In the genomic region with DNA sequence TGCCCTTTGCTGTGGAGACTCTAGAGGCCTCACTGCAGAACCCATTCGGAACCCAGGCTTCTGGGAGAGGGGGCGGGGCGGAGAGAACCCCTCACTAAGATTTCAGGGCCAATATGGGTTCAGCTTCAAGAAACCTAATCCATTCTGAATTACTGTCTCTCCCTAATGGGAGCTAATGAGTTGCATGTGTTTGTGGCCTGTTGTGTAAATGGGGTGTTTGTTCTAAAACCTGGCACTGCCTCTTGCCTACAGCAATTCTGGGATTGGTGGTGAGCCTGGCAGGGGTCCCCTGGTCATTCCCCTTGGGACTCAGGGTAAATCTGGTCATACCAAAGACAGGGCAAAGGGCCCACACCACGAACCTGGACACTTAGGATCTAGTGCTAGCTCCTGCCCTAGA, we compare ENCODE assay signal across 12 cellular contexts. TPM values are rescaled to one million over a fixed set of nuclear protein-coding genes. Genes with fewer than 3 reads are reported as not detected.
A peak's percentile ranks its signal among the peaks of the same experiment; 100 is the strongest.
DNase-seq lines count a peak whose midpoint lies in the region; ATAC-seq, FAIRE-seq and TF ChIP-seq lines count a peak whose summit lies in the region.
"Had no signal": no experiment of that assay in that cellular context is flagged by ENCODE, and none has a peak within 500 bp of the region (broad histone marks: within the 10 kb centered on the region; RNA-seq: fewer than 3 reads in every experiment).

No MANE protein-coding gene starts in this region.

- no peak overlapping the region for H3K9ac ChIP-seq in trophoblast cell (ENCODE audit: low read length)
- no peak overlapping the region for H3K9ac ChIP-seq in HepG2 (ENCODE audit: insufficient read depth, low read depth, low read length)

- H2AFZ ChIP-seq in trophoblast cell (ENCODE audit: insufficient read depth, low read length, poor library complexity) (peak overlapping the region; percentile 6), HepG2 (ENCODE audit: low read length) (no peak overlapping the region)

- H3K36me3 ChIP-seq in trophoblast cell (ENCODE audit: control insufficient read depth in 1 of 2, insufficient read depth in 2 of 2, low read length in 2 of 2) (no peaks in the 10 kb centered on the region), HepG2 (replicated peaks in 1 of 2; ENCODE audit: control insufficient read depth in 1 of 2, insufficient read depth in 2 of 2, low read length in 2 of 2) (no peaks in the 10 kb centered on the region)

- H3K23ac ChIP-seq in trophoblast cell (ENCODE audit: low read length): no peak overlapping the region

- TF ChIP-seq RAD21 in HepG2 (CRISPR knock-in tag; IDR thresholded peaks at IDR 0.05): no peak

- H3K27ac ChIP-seq in trophoblast cell (ENCODE audit: low read depth, low read length) (no peak overlapping the region), HepG2 (ENCODE audit: extremely low read length, insufficient read depth, low read length) (no peak overlapping the region)

- POLR2A ChIA-PET in HepG2 (lab: Yijun Ruan, JAX): no interaction called here

- H3K27me3 Mint-ChIP-seq in stimulated activated naive CD8-positive, alpha-beta T cell treated with anti-CD3 and anti-CD28 coated beads, Interleukin-15, amount 100 ng/mL, for 72 hours: peaks cover 62% of the 10 kb centered on the region

- no peak overlapping the region for H2BK5ac ChIP-seq in trophoblast cell (ENCODE audit: low read depth, low read length, poor library complexity)

- no peak overlapping the region for H2BK120ac ChIP-seq in trophoblast cell (ENCODE audit: insufficient read depth, low read length, poor library complexity)

- BruUV-seq in HepG2 (replicated peaks; lab: Mats Ljungman, UMichigan): no TSS peak

- no peak for TF ChIP-seq EP300 in HepG2 (IDR thresholded peaks at IDR 0.05; ENCODE audit: low read depth in 2 of 2, low read length in 2 of 2)
- no peak for TF ChIP-seq EP300 in HepG2 (CRISPR knock-in tag; IDR thresholded peaks at IDR 0.05; ENCODE audit: borderline replicate concordance)

- peaks cover 3% of the 10 kb centered on the region for H3K79me1 ChIP-seq in trophoblast cell (ENCODE audit: low read length)

- H3K4ac ChIP-seq in trophoblast cell (ENCODE audit: low read depth, low read length): no peak overlapping the region

- no peak overlapping the region for H3K18ac ChIP-seq in trophoblast cell (ENCODE audit: low read length)

- no peak overlapping the region for H4K12ac ChIP-seq in trophoblast cell (ENCODE audit: low read depth, low read length)

- H3K4me3 ChIP-seq in fibroblast of mammary gland (ENCODE audit: control insufficient read depth, low read depth, low read length) (no peak overlapping the region), trophoblast cell (ENCODE audit: low read depth, low read length) (no peak overlapping the region), HepG2 (replicated peaks in 1 of 3; ENCODE audit: insufficient read depth in 1 of 3, low read depth in 2 of 3, low read length in 3 of 3) (no peak overlapping the region)

- peaks cover 9% of the 10 kb centered on the region for H3K27me3 ChIP-seq in trophoblast cell (ENCODE audit: insufficient read depth, low read length)
- peaks cover 1 to 19% of the 10 kb centered on the region in 2 experiments; a peak in 4 of 5 replicates for H3K27me3 ChIP-seq in HepG2 (ENCODE audit: control insufficient read depth in 1 of 2, insufficient read depth in 2 of 2, low read length in 2 of 2)

- FAIRE-seq in HepG2 (lab: Jason Lieb, UNC) (no peak), H54 (lab: Jason Lieb, UNC) (no peak)

- H3K9me3 Mint-ChIP-seq in stimulated activated naive CD8-positive, alpha-beta T cell treated with anti-CD3 and anti-CD28 coated beads, Interleukin-15, amount 100 ng/mL, for 72 hours: no peaks in the 10 kb centered on the region

- H3K9me3 ChIP-seq in trophoblast cell (ENCODE audit: insufficient read depth, low read depth, low read length): no peaks in the 10 kb centered on the region
- no peaks in the 10 kb centered on the region for H3K9me3 ChIP-seq in HepG2 (ENCODE audit: low read length)

- no peak for ATAC-seq in stimulated activated naive CD8-positive, alpha-beta T cell treated with anti-CD3 and anti-CD28 coated beads, Interleukin-15, amount 100 ng/mL, for 72 hours
- ATAC-seq in stimulated activated naive CD8-positive, alpha-beta T cell treated with anti-CD3 and anti-CD28 coated beads, Interleukin-15, Interleukin-2, amounts not matched to agents 100 U/mL and 50 U/mL, for 24 hours: no peak
- no peak for ATAC-seq in HepG2

- TF ChIP-seq CTCF in fibroblast of mammary gland (conservative IDR thresholded peaks at IDR 0.05; ENCODE audit: control insufficient read depth, insufficient read depth, low read depth, low read length): no peak
- no peak for TF ChIP-seq CTCF in HepG2 (CRISPR knock-in tag; IDR thresholded peaks at IDR 0.05)

- H3K79me2 ChIP-seq in trophoblast cell (ENCODE audit: control insufficient read depth, insufficient read depth, low read length, poor library complexity) (no peaks in the 10 kb centered on the region), HepG2 (ENCODE audit: insufficient read depth, low read length) (no peaks in the 10 kb centered on the region)

- CTCF ChIA-PET in HepG2 (lab: Yijun Ruan, JAX; ENCODE audit: low intra/inter-chr PET ratio, low total read pairs): no interaction called here

- H3K4me1 ChIP-seq in trophoblast cell (ENCODE audit: control insufficient read depth in 1 of 2, insufficient read depth in 2 of 2, low read length in 2 of 2) (peaks cover 18 to 28% of the 10 kb centered on the region in 2 experiments), HepG2 (ENCODE audit: insufficient read depth, low read length) (peaks cover 27% of the 10 kb centered on the region; the same call in 1 of the 2 replicates)

- peak overlapping the region; percentile 32 for H4K91ac ChIP-seq in trophoblast cell (ENCODE audit: low read depth, low read length)

- no peak for DNase-seq in stimulated activated naive CD8-positive, alpha-beta T cell treated with anti-CD3 and anti-CD28 coated beads, Interleukin-15, amount 100 ng/mL, for 72 hours
- DNase-seq in stimulated activated naive CD8-positive, alpha-beta T cell treated with anti-CD3 and anti-CD28 coated beads, Interleukin-15, Interleukin-2, amounts not matched to agents 100 U/mL and 50 U/mL, for 24 hours: no peak
- DNase-seq in fibroblast of mammary gland (ENCODE audit: low read depth) (peak; percentile 42), trophoblast cell (no peak), HepG2 (ENCODE audit: low spot score) (no peak), islet precursor cell (no peak), H54 (ENCODE audit: insufficient read length, low spot score) (no peak)
- DNase-seq in central memory CD4-positive, alpha-beta T cell: no peak
- DNase-seq: activated CD4-positive, alpha-beta T cell treated with anti-CD3 and anti-CD28 coated beads, Interleukin-2, amount 50 U/mL, for 4 hours; MV-4-11; stimulated activated CD4-positive, alpha-beta T cell treated with anti-CD3 and anti-CD28 coated beads, Interleukin-1b, Interleukin-23, amount 100 ng/mL, for 48 hours had no signal

- no peak overlapping the region for H4K8ac ChIP-seq in trophoblast cell (ENCODE audit: low read depth, low read length)

- in situ Hi-C loops in HepG2 (cut with HindIII; ENCODE audit: extremely low pct_ligation_motif_present, low pct_unique_long_range_greater_than_20kb): no loop called here

- peak overlapping the region; percentile 56 to 67 for H3K4me3 Mint-ChIP-seq in stimulated activated naive CD8-positive, alpha-beta T cell treated with anti-CD3 and anti-CD28 coated beads, Interleukin-15, amount 100 ng/mL, for 72 hours

- H2AK5ac ChIP-seq in trophoblast cell (ENCODE audit: low read length): no peak overlapping the region

- H3K4me2 ChIP-seq in trophoblast cell (ENCODE audit: low read length) (peak overlapping the region; percentile 72), HepG2 (ENCODE audit: low read depth, low read length) (no peak overlapping the region)

- TF ChIP-seq POLR2A in HepG2 (IDR thresholded peaks at IDR 0.05; ENCODE audit: insufficient read depth in 1 of 2, low read depth in 2 of 2, low read length in 2 of 2): no peak
- no peak for TF ChIP-seq POLR2A in H54 (IDR thresholded peaks at IDR 0.05; ENCODE audit: low read depth, low read length)

- no peak overlapping the region for H2BK12ac ChIP-seq in trophoblast cell (ENCODE audit: low read length)

- intact Hi-C loops in HepG2 (cut with micrococcal nuclease; ENCODE audit: unreplicated experiment): no loop called here

- WGBS in trophoblast cell (ENCODE audit: extremely low coverage, insufficient coverage, insufficient read length): no CpG with 5 or more reads among the region's 4 CpGs
- WGBS in HepG2 (ENCODE audit: low lambda C conversion rate): 63% methylated on average over 4 of the region's 4 CpGs

- no peaks in the 10 kb centered on the region for H4K20me1 ChIP-seq in HepG2 (ENCODE audit: insufficient read depth, low read length)

- no peak overlapping the region for H3K27ac Mint-ChIP-seq in stimulated activated naive CD8-positive, alpha-beta T cell treated with anti-CD3 and anti-CD28 coated beads, Interleukin-15, amount 100 ng/mL, for 72 hours

- peaks cover 15% of the 10 kb centered on the region for H3K4me1 Mint-ChIP-seq in stimulated activated naive CD8-positive, alpha-beta T cell treated with anti-CD3 and anti-CD28 coated beads, Interleukin-15, amount 100 ng/mL, for 72 hours

- H3K14ac ChIP-seq in trophoblast cell (ENCODE audit: low read length): no peak overlapping the region

RNA-seq across cellular contexts. Expression of gene RASL12, which starts 0.6 kb away (rescaled TPM):
- polyA plus RNA-seq in trophoblast cell (2013): 2.7 and 2.9 TPM in 2 replicates
- 0.39 and 0.55 TPM in 2 replicates for total RNA-seq in HepG2 (2016; rRNA removed; fragmentation: Illumina TruSeq; extraction: Trizol)
- total RNA-seq in HepG2 (2016; cell fraction: cytosol; rRNA removed; fragmentation: Illumina TruSeq; extraction: Trizol; ENCODE audit: low read depth): 0.20 and 0.26 TPM in 2 replicates
- 0.34 and 0.45 TPM in 2 replicates for total RNA-seq in HepG2 (2016; cell fraction: insoluble cytoplasmic fraction; rRNA removed; fragmentation: Illumina TruSeq; extraction: Trizol)
- 0.37 and 0.45 TPM in 2 replicates for total RNA-seq in HepG2 (2016; cell fraction: membrane; rRNA removed; fragmentation: Illumina TruSeq; extraction: Trizol)
- 0.66 and 0.68 TPM in 2 replicates for total RNA-seq in HepG2 (2016; cell fraction: nucleus; rRNA removed; fragmentation: Illumina TruSeq; extraction: Trizol)
- polyA plus RNA-seq in HepG2 (2011; rRNA removed): 0.10 and 0.16 TPM in 2 replicates
- polyA plus RNA-seq in HepG2 (2011; cell fraction: cytosol; rRNA removed): 0.13 TPM in 2 replicates
- 0.26 and 0.32 TPM in 2 replicates for polyA plus RNA-seq in HepG2 (2011; cell fraction: nucleus; rRNA removed)
- 0.07 TPM in 1 of 2 replicates, not detected in the other for polyA plus RNA-seq in HepG2 (2012)
- polyA plus RNA-seq in HepG2 (2016; cell fraction: cytosol; fragmentation: Illumina TruSeq; extraction: Trizol; ENCODE audit: low read depth): 0.08 and 0.10 TPM in 2 replicates
- polyA plus RNA-seq in HepG2 (2016; cell fraction: insoluble cytoplasmic fraction; fragmentation: Illumina TruSeq; extraction: Trizol; ENCODE audit: low read depth): 0.35 TPM in 2 replicates
- 0.27 and 0.41 TPM in 2 replicates for polyA plus RNA-seq in HepG2 (2016; cell fraction: membrane; fragmentation: Illumina TruSeq; extraction: Trizol; ENCODE audit: low read depth)
- polyA plus RNA-seq in HepG2 (2016; cell fraction: nucleus; fragmentation: Illumina TruSeq; extraction: Trizol; ENCODE audit: insufficient read depth, low read depth): 1.1 and 1.4 TPM in 2 replicates
- polyA minus RNA-seq in HepG2 (2011; rRNA and poly(A)+ RNA removed; ENCODE audit: low replicate concordance): 0.78 TPM in 1 of 2 replicates, not detected in the other
- not detected in 2 replicates for polyA minus RNA-seq in HepG2 (2011; cell fraction: cytosol; rRNA and poly(A)+ RNA removed)
- 0.25 and 0.52 TPM in 2 replicates for polyA minus RNA-seq in HepG2 (2011; cell fraction: nucleus; rRNA and poly(A)+ RNA removed)
- total RNA-seq: mononuclear cell had no signal

RNA-seq across cellular contexts. Expression of gene KBTBD13, which starts 8.1 kb away (rescaled TPM):
- not detected in 2 replicates for polyA plus RNA-seq in trophoblast cell (2013)
- not detected in 2 replicates for total RNA-seq in HepG2 (2016; rRNA removed; fragmentation: Illumina TruSeq; extraction: Trizol)
- total RNA-seq in HepG2 (2016; cell fraction: cytosol; rRNA removed; fragmentation: Illumina TruSeq; extraction: Trizol; ENCODE audit: low read depth): not detected in 2 replicates
- total RNA-seq in HepG2 (2016; cell fraction: insoluble cytoplasmic fraction; rRNA removed; fragmentation: Illumina TruSeq; extraction: Trizol): 0.02 TPM in 1 of 2 replicates, not detected in the other
- 0.07 TPM in 1 of 2 replicates, not detected in the other for total RNA-seq in HepG2 (2016; cell fraction: membrane; rRNA removed; fragmentation: Illumina TruSeq; extraction: Trizol)
- total RNA-seq in HepG2 (2016; cell fraction: nucleus; rRNA removed; fragmentation: Illumina TruSeq; extraction: Trizol): not detected in 2 replicates
- polyA plus RNA-seq in HepG2 (2011; rRNA removed): not detected in 2 replicates
- not detected in 2 replicates for polyA plus RNA-seq in HepG2 (2011; cell fraction: cytosol; rRNA removed)
- polyA plus RNA-seq in HepG2 (2011; cell fraction: nucleus; rRNA removed): not detected in 2 replicates
- polyA plus RNA-seq in HepG2 (2012): not detected in 2 replicates
- polyA plus RNA-seq in HepG2 (2016; cell fraction: cytosol; fragmentation: Illumina TruSeq; extraction: Trizol; ENCODE audit: low read depth): not detected in 2 replicates
- not detected in 2 replicates for polyA plus RNA-seq in HepG2 (2016; cell fraction: insoluble cytoplasmic fraction; fragmentation: Illumina TruSeq; extraction: Trizol; ENCODE audit: low read depth)
- polyA plus RNA-seq in HepG2 (2016; cell fraction: membrane; fragmentation: Illumina TruSeq; extraction: Trizol; ENCODE audit: low read depth): not detected in 2 replicates
- not detected in 2 replicates for polyA plus RNA-seq in HepG2 (2016; cell fraction: nucleus; fragmentation: Illumina TruSeq; extraction: Trizol; ENCODE audit: insufficient read depth, low read depth)
- polyA minus RNA-seq in HepG2 (2011; rRNA and poly(A)+ RNA removed; ENCODE audit: low replicate concordance): 0.08 and 0.21 TPM in 2 replicates
- polyA minus RNA-seq in HepG2 (2011; cell fraction: cytosol; rRNA and poly(A)+ RNA removed): not detected in 2 replicates
- not detected in 2 replicates for polyA minus RNA-seq in HepG2 (2011; cell fraction: nucleus; rRNA and poly(A)+ RNA removed)

RNA-seq across cellular contexts. Expression of gene SLC51B, which starts 23.2 kb away (rescaled TPM):
- 0.07 TPM in 1 of 2 replicates, not detected in the other for polyA plus RNA-seq in trophoblast cell (2013)
- total RNA-seq in HepG2 (2016; rRNA removed; fragmentation: Illumina TruSeq; extraction: Trizol): 14.4 and 17.1 TPM in 2 replicates
- 5.3 and 6.1 TPM in 2 replicates for total RNA-seq in HepG2 (2016; cell fraction: cytosol; rRNA removed; fragmentation: Illumina TruSeq; extraction: Trizol; ENCODE audit: low read depth)
- total RNA-seq in HepG2 (2016; cell fraction: insoluble cytoplasmic fraction; rRNA removed; fragmentation: Illumina TruSeq; extraction: Trizol): 13.5 and 17.5 TPM in 2 replicates
- total RNA-seq in HepG2 (2016; cell fraction: membrane; rRNA removed; fragmentation: Illumina TruSeq; extraction: Trizol): 7.0 and 7.8 TPM in 2 replicates
- total RNA-seq in HepG2 (2016; cell fraction: nucleus; rRNA removed; fragmentation: Illumina TruSeq; extraction: Trizol): 8.3 and 9.5 TPM in 2 replicates
- polyA plus RNA-seq in HepG2 (2011; rRNA removed): 12.0 and 14.9 TPM in 2 replicates
- polyA plus RNA-seq in HepG2 (2011; cell fraction: cytosol; rRNA removed): 13.2 and 15.4 TPM in 2 replicates
- 3.4 and 3.5 TPM in 2 replicates for polyA plus RNA-seq in HepG2 (2011; cell fraction: nucleus; rRNA removed)
- 4.6 and 5.6 TPM in 2 replicates for polyA plus RNA-seq in HepG2 (2012)
- 5.3 and 7.1 TPM in 2 replicates for polyA plus RNA-seq in HepG2 (2016; cell fraction: cytosol; fragmentation: Illumina TruSeq; extraction: Trizol; ENCODE audit: low read depth)
- polyA plus RNA-seq in HepG2 (2016; cell fraction: insoluble cytoplasmic fraction; fragmentation: Illumina TruSeq; extraction: Trizol; ENCODE audit: low read depth): 13.1 and 13.8 TPM in 2 replicates
- 5.5 and 6.5 TPM in 2 replicates for polyA plus RNA-seq in HepG2 (2016; cell fraction: membrane; fragmentation: Illumina TruSeq; extraction: Trizol; ENCODE audit: low read depth)
- 15.7 and 19.3 TPM in 2 replicates for polyA plus RNA-seq in HepG2 (2016; cell fraction: nucleus; fragmentation: Illumina TruSeq; extraction: Trizol; ENCODE audit: insufficient read depth, low read depth)
- polyA minus RNA-seq in HepG2 (2011; rRNA and poly(A)+ RNA removed; ENCODE audit: low replicate concordance): 5.1 TPM in 1 of 2 replicates, not detected in the other
- 3.9 TPM in 2 replicates for polyA minus RNA-seq in HepG2 (2011; cell fraction: cytosol; rRNA and poly(A)+ RNA removed)
- polyA minus RNA-seq in HepG2 (2011; cell fraction: nucleus; rRNA and poly(A)+ RNA removed): 2.7 and 2.9 TPM in 2 replicates

RNA-seq across cellular contexts. Expression of gene MTFMT, which starts 39.0 kb away (rescaled TPM):
- 8.1 and 8.9 TPM in 2 replicates for polyA plus RNA-seq in trophoblast cell (2013)
- total RNA-seq in HepG2 (2016; rRNA removed; fragmentation: Illumina TruSeq; extraction: Trizol): 23.2 and 27.9 TPM in 2 replicates
- 10.4 and 12.6 TPM in 2 replicates for total RNA-seq in HepG2 (2016; cell fraction: cytosol; rRNA removed; fragmentation: Illumina TruSeq; extraction: Trizol; ENCODE audit: low read depth)
- 22.7 and 29.9 TPM in 2 replicates for total RNA-seq in HepG2 (2016; cell fraction: insoluble cytoplasmic fraction; rRNA removed; fragmentation: Illumina TruSeq; extraction: Trizol)
- total RNA-seq in HepG2 (2016; cell fraction: membrane; rRNA removed; fragmentation: Illumina TruSeq; extraction: Trizol): 18.1 and 19.5 TPM in 2 replicates
- 13.3 and 17.4 TPM in 2 replicates for total RNA-seq in HepG2 (2016; cell fraction: nucleus; rRNA removed; fragmentation: Illumina TruSeq; extraction: Trizol)
- polyA plus RNA-seq in HepG2 (2011; rRNA removed): 8.9 and 9.9 TPM in 2 replicates
- 7.3 and 11.2 TPM in 2 replicates for polyA plus RNA-seq in HepG2 (2011; cell fraction: cytosol; rRNA removed)
- 4.0 and 5.2 TPM in 2 replicates for polyA plus RNA-seq in HepG2 (2011; cell fraction: nucleus; rRNA removed)
- 6.6 and 14.4 TPM in 2 replicates for polyA plus RNA-seq in HepG2 (2012)
- 7.3 and 9.3 TPM in 2 replicates for polyA plus RNA-seq in HepG2 (2016; cell fraction: cytosol; fragmentation: Illumina TruSeq; extraction: Trizol; ENCODE audit: low read depth)
- 22.1 and 23.9 TPM in 2 replicates for polyA plus RNA-seq in HepG2 (2016; cell fraction: insoluble cytoplasmic fraction; fragmentation: Illumina TruSeq; extraction: Trizol; ENCODE audit: low read depth)
- 13.3 and 13.6 TPM in 2 replicates for polyA plus RNA-seq in HepG2 (2016; cell fraction: membrane; fragmentation: Illumina TruSeq; extraction: Trizol; ENCODE audit: low read depth)
- 17.3 and 20.2 TPM in 2 replicates for polyA plus RNA-seq in HepG2 (2016; cell fraction: nucleus; fragmentation: Illumina TruSeq; extraction: Trizol; ENCODE audit: insufficient read depth, low read depth)
- 3.2 and 7.6 TPM in 2 replicates for polyA minus RNA-seq in HepG2 (2011; rRNA and poly(A)+ RNA removed; ENCODE audit: low replicate concordance)
- 6.6 and 9.0 TPM in 2 replicates for polyA minus RNA-seq in HepG2 (2011; cell fraction: cytosol; rRNA and poly(A)+ RNA removed)
- polyA minus RNA-seq in HepG2 (2011; cell fraction: nucleus; rRNA and poly(A)+ RNA removed): 10.2 and 16.7 TPM in 2 replicates

RNA-seq across cellular contexts. Expression of gene UBAP1L, which starts 46.6 kb away (rescaled TPM):
- polyA plus RNA-seq in trophoblast cell (2013): 0.67 TPM in 2 replicates
- total RNA-seq in HepG2 (2016; rRNA removed; fragmentation: Illumina TruSeq; extraction: Trizol): 0.13 and 0.86 TPM in 2 replicates
- 0.18 and 0.20 TPM in 2 replicates for total RNA-seq in HepG2 (2016; cell fraction: cytosol; rRNA removed; fragmentation: Illumina TruSeq; extraction: Trizol; ENCODE audit: low read depth)
- 0.28 and 0.89 TPM in 2 replicates for total RNA-seq in HepG2 (2016; cell fraction: insoluble cytoplasmic fraction; rRNA removed; fragmentation: Illumina TruSeq; extraction: Trizol)
- total RNA-seq in HepG2 (2016; cell fraction: membrane; rRNA removed; fragmentation: Illumina TruSeq; extraction: Trizol): 0.14 and 0.28 TPM in 2 replicates
- total RNA-seq in HepG2 (2016; cell fraction: nucleus; rRNA removed; fragmentation: Illumina TruSeq; extraction: Trizol): 2.1 and 3.2 TPM in 2 replicates
- polyA plus RNA-seq in HepG2 (2011; rRNA removed): 1.4 and 1.7 TPM in 2 replicates
- 0.14 and 0.25 TPM in 2 replicates for polyA plus RNA-seq in HepG2 (2011; cell fraction: cytosol; rRNA removed)
- polyA plus RNA-seq in HepG2 (2011; cell fraction: nucleus; rRNA removed): 9.3 and 9.9 TPM in 2 replicates
- polyA plus RNA-seq in HepG2 (2012): 1.0 and 1.8 TPM in 2 replicates
- 0.10 and 0.14 TPM in 2 replicates for polyA plus RNA-seq in HepG2 (2016; cell fraction: cytosol; fragmentation: Illumina TruSeq; extraction: Trizol; ENCODE audit: low read depth)
- polyA plus RNA-seq in HepG2 (2016; cell fraction: insoluble cytoplasmic fraction; fragmentation: Illumina TruSeq; extraction: Trizol; ENCODE audit: low read depth): 0.16 and 0.17 TPM in 2 replicates
- 0.31 TPM in 1 of 2 replicates, not detected in the other for polyA plus RNA-seq in HepG2 (2016; cell fraction: membrane; fragmentation: Illumina TruSeq; extraction: Trizol; ENCODE audit: low read depth)
- 4.4 and 4.9 TPM in 2 replicates for polyA plus RNA-seq in HepG2 (2016; cell fraction: nucleus; fragmentation: Illumina TruSeq; extraction: Trizol; ENCODE audit: insufficient read depth, low read depth)
- 2.1 and 5.5 TPM in 2 replicates for polyA minus RNA-seq in HepG2 (2011; rRNA and poly(A)+ RNA removed; ENCODE audit: low replicate concordance)
- 0.26 TPM in 1 of 2 replicates, not detected in the other for polyA minus RNA-seq in HepG2 (2011; cell fraction: cytosol; rRNA and poly(A)+ RNA removed)
- polyA minus RNA-seq in HepG2 (2011; cell fraction: nucleus; rRNA and poly(A)+ RNA removed): 6.7 and 8.5 TPM in 2 replicates
